Comparison of ENCODE assay signal across 11 cellular contexts in the genomic region with DNA sequence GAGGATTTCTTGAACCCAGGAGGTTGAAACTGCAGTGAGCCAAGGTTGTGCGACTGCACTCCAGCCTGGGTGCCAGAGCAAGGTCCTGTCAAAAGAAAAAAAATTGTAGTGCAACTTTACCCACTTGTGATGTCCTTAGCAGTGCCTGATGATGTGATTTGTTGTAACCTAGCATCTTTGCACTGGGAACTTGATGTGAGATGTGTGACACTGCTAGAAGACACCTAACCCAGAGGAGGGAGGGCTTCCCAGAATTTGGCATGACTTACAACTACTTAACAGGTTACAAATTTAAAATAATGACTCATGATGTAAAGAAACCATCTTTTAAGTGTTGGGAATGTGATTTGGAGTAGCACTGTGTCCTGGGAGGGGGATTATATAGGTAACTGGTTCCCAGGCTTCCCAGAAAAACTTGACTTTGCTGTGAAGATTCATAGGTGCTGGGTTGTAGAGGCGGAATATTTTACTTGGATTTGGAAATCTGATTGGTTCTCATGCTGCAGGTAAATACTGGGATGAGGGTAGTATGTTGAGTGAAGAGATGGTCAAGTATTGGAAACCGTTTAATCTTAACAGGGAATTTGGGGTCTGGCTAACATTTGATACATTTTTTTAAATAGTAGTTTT. TPM values are rescaled to one million over a fixed set of nuclear protein-coding genes. Genes with fewer than 3 reads are reported as not detected.
A peak's percentile ranks its signal among the peaks of the same experiment; 100 is the strongest.
DNase-seq lines count a peak whose midpoint lies in the region; ATAC-seq, FAIRE-seq and TF ChIP-seq lines count a peak whose summit lies in the region.
"Had no signal": no experiment of that assay in that cellular context is flagged by ENCODE, and none has a peak within 500 bp of the region (broad histone marks: within the 10 kb centered on the region; RNA-seq: fewer than 3 reads in every experiment).

No MANE protein-coding gene starts in this region.

- H3K4me1 Mint-ChIP-seq in stimulated activated naive B cell treated with anti-CD40 and anti-IgM and Interleukin-4, amounts not matched to agents 10 μg/mL and 1 μg/mL and 100 μg/mL, for 72 hours = peaks cover 18 to 31% of the 10 kb centered on the region in 2 donors

- H3K27ac ChIP-seq in HepG2 (ENCODE audit: extremely low read length, insufficient read depth, low read length) = no peak overlapping the region
- H3K27ac ChIP-seq in right lobe of liver = no peak overlapping the region
- H3K27ac ChIP-seq in Karpas-422 (ENCODE audit: low read length) = no peak overlapping the region
- H3K27ac ChIP-seq: C4-2B had no signal

- H3K9ac ChIP-seq in HepG2 (ENCODE audit: insufficient read depth, low read depth, low read length) = no peak overlapping the region
- H3K9ac ChIP-seq in Karpas-422 (ENCODE audit: low read length) = no peak overlapping the region
- peak overlapping the region; percentile 59 for H3K9ac ChIP-seq in adipocyte (ENCODE audit: low read length)

- in situ Hi-C loops in HepG2 (cut with HindIII; ENCODE audit: extremely low pct_ligation_motif_present, low pct_unique_long_range_greater_than_20kb) = no loop called here

- TF ChIP-seq EP300 in HepG2 (IDR thresholded peaks at IDR 0.05; ENCODE audit: low read depth in 2 of 2, low read length in 2 of 2) (no peak), HepG2 (CRISPR knock-in tag; IDR thresholded peaks at IDR 0.05; ENCODE audit: borderline replicate concordance) (no peak)

- intact Hi-C loops in HepG2 (cut with micrococcal nuclease; ENCODE audit: unreplicated experiment) (loop anchor here (10.0 kb wide), 1 partner anchor 391 kb away; no protein-coding TSS in a partner anchor), right lobe of liver (cut with DNase I) (no loop called here)

- peak overlapping the region; percentile 1 to 15 for H3K4me3 Mint-ChIP-seq in stimulated activated naive B cell treated with anti-CD40 and anti-IgM and Interleukin-4, amounts not matched to agents 10 μg/mL and 1 μg/mL and 100 μg/mL, for 72 hours

- CTCF ChIA-PET in HepG2 (lab: Yijun Ruan, JAX; ENCODE audit: low intra/inter-chr PET ratio, low total read pairs) = no interaction called here

- TF ChIP-seq POLR2A in HepG2 (IDR thresholded peaks at IDR 0.05; ENCODE audit: insufficient read depth in 1 of 2, low read depth in 2 of 2, low read length in 2 of 2) = peak in 1 of 2 experiments; percentile 38; a peak in 2 of 4 replicates
- TF ChIP-seq POLR2A in right lobe of liver (IDR thresholded peaks at IDR 0.05) = no peak

- peaks cover 15% of the 10 kb centered on the region for H4K20me1 ChIP-seq in HepG2 (ENCODE audit: insufficient read depth, low read length)
- H4K20me1 ChIP-seq in Karpas-422 (ENCODE audit: insufficient read depth, low read depth, low read length) = peaks cover 9% of the 10 kb centered on the region; the same call in 1 of the 2 replicates

- 89% methylated on average over 3 of the region's 3 CpGs for WGBS in HepG2 (ENCODE audit: low lambda C conversion rate)
- 97% methylated on average over 3 of the region's 3 CpGs for WGBS in right lobe of liver (ENCODE audit: insufficient coverage, low coverage, low lambda C conversion rate, missing lambda C conversion rate)

- H3K9me2 ChIP-seq in Karpas-422 (replicated peaks; ENCODE audit: insufficient read depth, low read length) = no peaks in the 10 kb centered on the region

- H3K27me3 ChIP-seq in HepG2 (ENCODE audit: control insufficient read depth in 1 of 2, insufficient read depth in 2 of 2, low read length in 2 of 2) (no peaks in the 10 kb centered on the region; a peak in 1 of 5 replicates), right lobe of liver (no peaks in the 10 kb centered on the region), Karpas-422 (ENCODE audit: low read length) (no peaks in the 10 kb centered on the region), adipocyte (replicated peaks; ENCODE audit: control insufficient read depth, insufficient read depth, low read length) (no peaks in the 10 kb centered on the region)

- H3K4me3 ChIP-seq in HepG2 (replicated peaks in 1 of 3; ENCODE audit: insufficient read depth in 1 of 3, low read depth in 2 of 3, low read length in 3 of 3) (no peak overlapping the region), right lobe of liver (no peak overlapping the region), Karpas-422 (ENCODE audit: low read length) (no peak overlapping the region), adipocyte (ENCODE audit: low read length) (no peak overlapping the region)

- H3K79me2 ChIP-seq in HepG2 (ENCODE audit: insufficient read depth, low read length) (peaks cover 36% of the 10 kb centered on the region), Karpas-422 (ENCODE audit: low read length) (peaks cover 34% of the 10 kb centered on the region)

- no TSS peak for BruUV-seq in HepG2 (replicated peaks; lab: Mats Ljungman, UMichigan)

- peak overlapping the region; percentile 48 for H3K27ac Mint-ChIP-seq in stimulated activated naive B cell treated with anti-CD40 and anti-IgM and Interleukin-4, amounts not matched to agents 10 μg/mL and 1 μg/mL and 100 μg/mL, for 72 hours

- peaks cover 8 to 30% of the 10 kb centered on the region in 2 experiments; a peak in 4 of 5 replicates for H3K36me3 ChIP-seq in HepG2 (replicated peaks in 1 of 2; ENCODE audit: control insufficient read depth in 1 of 2, insufficient read depth in 2 of 2, low read length in 2 of 2)
- peaks cover 0 to 28% (median 14%) of the 10 kb centered on the region in 4 donors for H3K36me3 ChIP-seq in right lobe of liver
- peaks cover 37% of the 10 kb centered on the region for H3K36me3 ChIP-seq in Karpas-422 (ENCODE audit: insufficient read depth, low read length)
- H3K36me3 ChIP-seq in adipocyte (ENCODE audit: control insufficient read depth, insufficient read depth, low read length, severe bottlenecking) = peaks cover 43% of the 10 kb centered on the region

- no peak for FAIRE-seq in HepG2 (lab: Jason Lieb, UNC)

- H2AFZ ChIP-seq in HepG2 (ENCODE audit: low read length) (no peak overlapping the region), Karpas-422 (ENCODE audit: low read length) (no peak overlapping the region)

- POLR2A ChIA-PET in HepG2 (lab: Yijun Ruan, JAX) = interaction anchor here (4.3 kb wide), 1 partner anchor 77 kb away, joined by 32 read pairs; a partner anchor contains a TSS

- H3K27me3 Mint-ChIP-seq in stimulated activated naive B cell treated with anti-CD40 and anti-IgM and Interleukin-4, amounts not matched to agents 10 μg/mL and 1 μg/mL and 100 μg/mL, for 72 hours = no peaks in the 10 kb centered on the region
- H3K27me3 Mint-ChIP-seq: IgD-negative memory B cell had no signal

- DNase-seq in HepG2 (ENCODE audit: low spot score) = no peak
- DNase-seq in right lobe of liver = no peak
- peak; percentile 54 for DNase-seq in Karpas-422
- DNase-seq in adipocyte (ENCODE audit: low read depth) = no peak
- DNase-seq in stimulated activated naive B cell treated with anti-CD40 and anti-IgM and Interleukin-4, amounts not matched to agents 10 μg/mL and 1 μg/mL and 100 μg/mL, for 72 hours = no peak
- DNase-seq in activated CD8-positive, alpha-beta memory T cell treated with anti-CD3 and anti-CD28 coated beads, Interleukin-2, amount 50 U/mL, for 4 hours = no peak
- no peak for DNase-seq in NCI-H2029 treated with DMSO at 0.1 percent for 48 hours (lab: John Stamatoyannopoulos, UW)

- H3K4me2 ChIP-seq in HepG2 (ENCODE audit: low read depth, low read length) (peak overlapping the region; percentile 9; the same call in 1 of the 2 replicates), Karpas-422 (ENCODE audit: low read depth, low read length, poor library complexity, severe bottlenecking) (no peak overlapping the region)

- H3K9me3 Mint-ChIP-seq in stimulated activated naive B cell treated with anti-CD40 and anti-IgM and Interleukin-4, amounts not matched to agents 10 μg/mL and 1 μg/mL and 100 μg/mL, for 72 hours = no peaks in the 10 kb centered on the region
- H3K9me3 Mint-ChIP-seq: IgD-negative memory B cell had no signal

- TF ChIP-seq CTCF in HepG2 (CRISPR knock-in tag; IDR thresholded peaks at IDR 0.05) (no peak), right lobe of liver (IDR thresholded peaks at IDR 0.05) (no peak)

- peaks cover 34% of the 10 kb centered on the region for H3K4me1 ChIP-seq in HepG2 (ENCODE audit: insufficient read depth, low read length)
- H3K4me1 ChIP-seq in right lobe of liver = peaks cover 0 to 17% (median 8%) of the 10 kb centered on the region in 4 donors
- H3K4me1 ChIP-seq in Karpas-422 (ENCODE audit: low read length) = peaks cover 17% of the 10 kb centered on the region
- H3K4me1 ChIP-seq in adipocyte (ENCODE audit: control insufficient read depth, insufficient read depth, low read length) = peaks cover 24% of the 10 kb centered on the region

- no peak for ATAC-seq in HepG2
- no peak for ATAC-seq in right lobe of liver
- no peak for ATAC-seq in stimulated activated naive B cell treated with anti-CD40 and anti-IgM and Interleukin-4, amounts not matched to agents 10 μg/mL and 1 μg/mL and 100 μg/mL, for 72 hours (replicated peaks)
- no peak for ATAC-seq in HG02678 (IDR thresholded peaks at IDR 0.05; ENCODE audit: unreplicated experiment)
- ATAC-seq: sciatic nerve had no signal

- H3K9me3 ChIP-seq in HepG2 (ENCODE audit: low read length) (no peaks in the 10 kb centered on the region), right lobe of liver (no peaks in the 10 kb centered on the region), Karpas-422 (ENCODE audit: low read length) (no peaks in the 10 kb centered on the region), adipocyte (ENCODE audit: control insufficient read depth, low read length) (no peaks in the 10 kb centered on the region)

- peaks cover 40 to 52% of the 10 kb centered on the region in 2 donors for H3K36me3 Mint-ChIP-seq in stimulated activated naive B cell treated with anti-CD40 and anti-IgM and Interleukin-4, amounts not matched to agents 10 μg/mL and 1 μg/mL and 100 μg/mL, for 72 hours

- 0 out of 2 replicates have a peak, but pooled peaks have one; percentile 6 for TF ChIP-seq RAD21 in HepG2 (CRISPR knock-in tag; IDR thresholded peaks at IDR 0.05)

RNA-seq across cellular contexts. Expression of a gene that starts 3.7 kb away (rescaled TPM):
- 1,731 and 2,041 TPM in 2 replicates for total RNA-seq in HepG2 (2016; rRNA removed; fragmentation: Illumina TruSeq; extraction: Trizol)
- total RNA-seq in HepG2 (2016; cell fraction: cytosol; rRNA removed; fragmentation: Illumina TruSeq; extraction: Trizol; ENCODE audit: low read depth) = 2,502 and 2,842 TPM in 2 replicates
- 1,728 and 2,113 TPM in 2 replicates for total RNA-seq in HepG2 (2016; cell fraction: insoluble cytoplasmic fraction; rRNA removed; fragmentation: Illumina TruSeq; extraction: Trizol)
- total RNA-seq in HepG2 (2016; cell fraction: membrane; rRNA removed; fragmentation: Illumina TruSeq; extraction: Trizol) = 4,021 and 4,360 TPM in 2 replicates
- 733 and 787 TPM in 2 replicates for total RNA-seq in HepG2 (2016; cell fraction: nucleus; rRNA removed; fragmentation: Illumina TruSeq; extraction: Trizol)
- 1,124 and 1,284 TPM in 2 replicates for polyA plus RNA-seq in HepG2 (2011; rRNA removed)
- 1,102 and 1,298 TPM in 2 replicates for polyA plus RNA-seq in HepG2 (2011; cell fraction: cytosol; rRNA removed)
- polyA plus RNA-seq in HepG2 (2011; cell fraction: nucleus; rRNA removed) = 405 and 450 TPM in 2 replicates
- polyA plus RNA-seq in HepG2 (2012) = 1,299 and 1,825 TPM in 2 replicates
- polyA plus RNA-seq in HepG2 (2016; cell fraction: cytosol; fragmentation: Illumina TruSeq; extraction: Trizol; ENCODE audit: low read depth) = 2,574 and 2,780 TPM in 2 replicates
- polyA plus RNA-seq in HepG2 (2016; cell fraction: insoluble cytoplasmic fraction; fragmentation: Illumina TruSeq; extraction: Trizol; ENCODE audit: low read depth) = 1,745 and 1,876 TPM in 2 replicates
- polyA plus RNA-seq in HepG2 (2016; cell fraction: membrane; fragmentation: Illumina TruSeq; extraction: Trizol; ENCODE audit: low read depth) = 3,375 and 3,437 TPM in 2 replicates
- polyA plus RNA-seq in HepG2 (2016; cell fraction: nucleus; fragmentation: Illumina TruSeq; extraction: Trizol; ENCODE audit: insufficient read depth, low read depth) = 1,165 and 1,197 TPM in 2 replicates
- polyA minus RNA-seq in HepG2 (2011; rRNA and poly(A)+ RNA removed; ENCODE audit: low replicate concordance) = 599 and 1,204 TPM in 2 replicates
- 406 and 415 TPM in 2 replicates for polyA minus RNA-seq in HepG2 (2011; cell fraction: cytosol; rRNA and poly(A)+ RNA removed)
- 338 and 413 TPM in 2 replicates for polyA minus RNA-seq in HepG2 (2011; cell fraction: nucleus; rRNA and poly(A)+ RNA removed)
- total RNA-seq in right lobe of liver = 100 to 1,000 TPM; 146 to 228 (median 190) TPM
- total RNA-seq in Karpas-422 (2014; rRNA removed; shearing (Covaris generic); ENCODE audit: low replicate concordance) = 588 and 786 TPM in 2 replicates

RNA-seq across cellular contexts. Expression of a gene that starts 4.1 kb away (rescaled TPM):
- total RNA-seq in HepG2 (2016; rRNA removed; fragmentation: Illumina TruSeq; extraction: Trizol) = 242 and 396 TPM in 2 replicates
- 70.4 and 73.3 TPM in 2 replicates for total RNA-seq in HepG2 (2016; cell fraction: cytosol; rRNA removed; fragmentation: Illumina TruSeq; extraction: Trizol; ENCODE audit: low read depth)
- total RNA-seq in HepG2 (2016; cell fraction: insoluble cytoplasmic fraction; rRNA removed; fragmentation: Illumina TruSeq; extraction: Trizol) = 239 and 375 TPM in 2 replicates
- total RNA-seq in HepG2 (2016; cell fraction: membrane; rRNA removed; fragmentation: Illumina TruSeq; extraction: Trizol) = 61.9 and 76.2 TPM in 2 replicates
- 111 and 119 TPM in 2 replicates for total RNA-seq in HepG2 (2016; cell fraction: nucleus; rRNA removed; fragmentation: Illumina TruSeq; extraction: Trizol)
- polyA plus RNA-seq in HepG2 (2011; rRNA removed) = 102 and 139 TPM in 2 replicates
- 93.2 and 124 TPM in 2 replicates for polyA plus RNA-seq in HepG2 (2011; cell fraction: cytosol; rRNA removed)
- polyA plus RNA-seq in HepG2 (2011; cell fraction: nucleus; rRNA removed) = 33.6 and 45.1 TPM in 2 replicates
- 110 and 123 TPM in 2 replicates for polyA plus RNA-seq in HepG2 (2012)
- 10.0 and 11.0 TPM in 2 replicates for polyA plus RNA-seq in HepG2 (2016; cell fraction: cytosol; fragmentation: Illumina TruSeq; extraction: Trizol; ENCODE audit: low read depth)
- 200 and 204 TPM in 2 replicates for polyA plus RNA-seq in HepG2 (2016; cell fraction: insoluble cytoplasmic fraction; fragmentation: Illumina TruSeq; extraction: Trizol; ENCODE audit: low read depth)
- polyA plus RNA-seq in HepG2 (2016; cell fraction: membrane; fragmentation: Illumina TruSeq; extraction: Trizol; ENCODE audit: low read depth) = 21.5 and 24.6 TPM in 2 replicates
- 67.1 and 72.5 TPM in 2 replicates for polyA plus RNA-seq in HepG2 (2016; cell fraction: nucleus; fragmentation: Illumina TruSeq; extraction: Trizol; ENCODE audit: insufficient read depth, low read depth)
- polyA minus RNA-seq in HepG2 (2011; rRNA and poly(A)+ RNA removed; ENCODE audit: low replicate concordance) = 73.9 and 109 TPM in 2 replicates
- polyA minus RNA-seq in HepG2 (2011; cell fraction: cytosol; rRNA and poly(A)+ RNA removed) = 96.8 and 105 TPM in 2 replicates
- polyA minus RNA-seq in HepG2 (2011; cell fraction: nucleus; rRNA and poly(A)+ RNA removed) = 89.4 and 111 TPM in 2 replicates
- total RNA-seq in right lobe of liver = 100 to 1,000 TPM in 4 of 6 experiments, 10 to 100 TPM in 2; 89.2 to 135 (median 105) TPM
- 76.4 and 83.6 TPM in 2 replicates for total RNA-seq in Karpas-422 (2014; rRNA removed; shearing (Covaris generic); ENCODE audit: low replicate concordance)
